ENCODE assay signal across 8 cellular contexts in genomic region chr9:4984171-4984570, GRCh38. TPM values are rescaled to one million over a fixed set of nuclear protein-coding genes. Genes with fewer than 3 reads are reported as not detected.
A peak's percentile ranks its signal among the peaks of the same experiment; 100 is the strongest.
DNase-seq lines count a peak whose midpoint lies in the region; ATAC-seq, FAIRE-seq and TF ChIP-seq lines count a peak whose summit lies in the region.

No MANE protein-coding gene starts in this region.

- TF ChIP-seq EP300 in Ishikawa (IDR thresholded peaks at IDR 0.05; ENCODE audit: borderline replicate concordance) (no peak), K562 (IDR thresholded peaks at IDR 0.05; ENCODE audit: low read length) (no peak)

- H3K4me2 ChIP-seq in BLaER1 (peak overlapping the region; percentile 86), K562 (ENCODE audit: insufficient read depth, low read length) (peak overlapping the region; percentile 92)

- ATAC-seq in GM21390 (IDR thresholded peaks at IDR 0.05; ENCODE audit: unreplicated experiment) (peak; percentile 5), K562 (no peak), left lobe of liver (peak; percentile 9), thoracic aorta (ENCODE audit: insufficient number of reproducible peaks, low FRiP score, low read depth) (peak; percentile 32)

- POLR2A ChIA-PET in K562 (lab: Yijun Ruan, JAX), result interaction anchor here (0.8 to 1.2 kb wide), 3 partner anchors 11 to 59 kb away, joined by 3 to 5 read pairs (median 4); no protein-coding TSS in a partner anchor

- TF ChIP-seq POLR2A in K562 (conservative IDR thresholded peaks at IDR 0.05) (no peak), GM12892 (IDR thresholded peaks at IDR 0.05; ENCODE audit: low read depth, low read length) (no peak)

- in situ Hi-C loops in K562 (cut with MboI), result loop anchor here (5.0 to 10.0 kb wide), 2 partner anchors 122 to 229 kb away; no protein-coding TSS in a partner anchor

- CTCF ChIA-PET in K562 (lab: Yijun Ruan, JAX; ENCODE audit: low intra/inter-chr PET ratio), result no interaction called here

- H4K20me1 ChIP-seq in BLaER1 (peaks cover 5% of the 10 kb centered on the region; the same call in 1 of the 2 replicates), K562 (replicated peaks; ENCODE audit: control insufficient read depth, insufficient read depth, low read length) (no peaks in the 10 kb centered on the region)

- no peaks in the 10 kb centered on the region for H3K9me3 ChIP-seq in BLaER1
- no peaks in the 10 kb centered on the region for H3K9me3 ChIP-seq in K562 (replicated peaks; ENCODE audit: control insufficient read depth, insufficient read depth, low read depth, low read length)
- H3K9me3 ChIP-seq in thoracic aorta, result no peaks in the 10 kb centered on the region

- H3K9ac ChIP-seq in BLaER1, result peak overlapping the region; percentile 87
- H3K9ac ChIP-seq in K562 (ENCODE audit: insufficient read depth in 1 of 2, low read depth in 2 of 2, low read length in 2 of 2), result peak overlapping the region; percentile 85 to 97

- H3K27me3 ChIP-seq in BLaER1 (no peaks in the 10 kb centered on the region), K562 (ENCODE audit: control insufficient read depth in 2 of 2, insufficient read depth in 2 of 2, low read length in 2 of 2) (no peaks in the 10 kb centered on the region), thoracic aorta (replicated peaks; ENCODE audit: insufficient read depth) (no peaks in the 10 kb centered on the region)

- no peak for TF ChIP-seq RAD21 in Ishikawa (IDR thresholded peaks at IDR 0.05; ENCODE audit: low read depth)
- no peak for TF ChIP-seq RAD21 in K562 (CRISPR knock-in tag; conservative IDR thresholded peaks at IDR 0.05 in 1 of 2, IDR thresholded peaks at IDR 0.05 in 1 of 2)

- no peak for TF ChIP-seq CTCF in K562 (IDR thresholded peaks at IDR 0.05 in 2 of 3, conservative IDR thresholded peaks at IDR 0.05 in 1 of 3; ENCODE audit: insufficient read depth in 2 of 3, low read depth in 1 of 3, low read length in 3 of 3)
- TF ChIP-seq CTCF in thoracic aorta (IDR thresholded peaks at IDR 0.05), result no peak

- peak overlapping the region; percentile 86 for H2AFZ ChIP-seq in K562 (ENCODE audit: low read depth, low read length)

- BruUV-seq in K562 (replicated peaks; lab: Mats Ljungman, UMichigan), result TSS peak; percentile 66

- H3K79me2 ChIP-seq in K562 (ENCODE audit: control insufficient read depth, insufficient read depth, low read length), result peaks cover 53% of the 10 kb centered on the region

- no peaks in the 10 kb centered on the region for H3K9me1 ChIP-seq in K562 (ENCODE audit: control insufficient read depth, insufficient read depth, low read length)

- FAIRE-seq in K562 (lab: Jason Lieb, UNC) (no peak), GM12892 (lab: Jason Lieb, UNC) (no peak)

- WGBS in K562 (ENCODE audit: insufficient coverage, low coverage, missing lambda C conversion rate), result 3% methylated on average over 19 of the region's 19 CpGs

- DNase-seq in K562 (ENCODE audit: extremely low read depth in 1 of 4, low spot score in 3 of 4) (no peak), left lobe of liver (ENCODE audit: low spot score) (no peak), thoracic aorta (ENCODE audit: low spot score) (no peak), NCI-H2107 (lab: John Stamatoyannopoulos, UW) (no peak), GM12892 (ENCODE audit: insufficient read length) (no peak)

- H3K27ac ChIP-seq in BLaER1, result peak overlapping the region; percentile 82
- H3K27ac ChIP-seq in K562 (ENCODE audit: extremely low read depth, low read depth, low read length), result peak overlapping the region; percentile 90
- peak overlapping the region; percentile 95 to 97 for H3K27ac ChIP-seq in thoracic aorta

- H3K4me3 ChIP-seq in BLaER1 (peak overlapping the region; percentile 78), K562 (peak overlapping the region; percentile 74), thoracic aorta (peak overlapping the region; percentile 88)

- no peaks in the 10 kb centered on the region for H3K36me3 ChIP-seq in BLaER1
- peaks cover 19% of the 10 kb centered on the region for H3K36me3 ChIP-seq in K562 (ENCODE audit: control insufficient read depth, insufficient read depth, low read length)
- no peaks in the 10 kb centered on the region for H3K36me3 ChIP-seq in thoracic aorta

- H3K4me1 ChIP-seq in BLaER1 (peaks cover 30% of the 10 kb centered on the region), K562 (replicated peaks in 1 of 2; ENCODE audit: control insufficient read depth in 2 of 2, insufficient read depth in 2 of 2, low read length in 2 of 2) (peaks cover 14 to 32% of the 10 kb centered on the region in 2 experiments; a peak in 4 of 5 replicates), thoracic aorta (ENCODE audit: control insufficient read depth in 1 of 2, low read depth in 2 of 2) (peaks cover 21 to 53% of the 10 kb centered on the region in 2 donors)

- intact Hi-C loops in K562 (cut with micrococcal nuclease), result loop anchor here (2.0 kb wide), 2 partner anchors 131 to 185 kb away; no protein-coding TSS in a partner anchor

TF ChIP-seq in Ishikawa, 13 proteins besides CTCF, POLR2A, EP300 and RAD21 (continues in another document):
- TF ChIP-seq EGR1 (IDR thresholded peaks at IDR 0.05) (no peak), REST (IDR thresholded peaks at IDR 0.05; ENCODE audit: low read depth) (no peak)

TF ChIP-seq in K562, 482 proteins besides CTCF, POLR2A, EP300 and RAD21:
- TF ChIP-seq ZNF395 (CRISPR knock-in tag; IDR thresholded peaks at IDR 0.05) (0 out of 2 replicates have a peak, but pooled peaks have one; percentile 61), PHF20 (IDR thresholded peaks at IDR 0.05; ENCODE audit: partially characterized antibody) (peak; percentile 7), ZNF431 (CRISPR knock-in tag; IDR thresholded peaks at IDR 0.05) (0 out of 2 replicates have a peak, but pooled peaks have one; percentile 9), ZNF124 (CRISPR knock-in tag; IDR thresholded peaks at IDR 0.05) (0 out of 2 replicates have a peak, but pooled peaks have one; percentile 1), ETV5 (CRISPR knock-in tag; IDR thresholded peaks at IDR 0.05; ENCODE audit: low read depth) (0 out of 2 replicates have a peak, but pooled peaks have one; percentile 2), FOXJ2 (tag; IDR thresholded peaks at IDR 0.05) (no peak), LEF1 (IDR thresholded peaks at IDR 0.05) (peak; percentile 11; the same call in 1 of the 2 replicates), MXI1 (IDR thresholded peaks at IDR 0.05; ENCODE audit: low read depth, low read length) (no peak), ZNF24 (IDR thresholded peaks at IDR 0.05) (peak; percentile 95)

RNA-seq across cellular contexts. Expression of gene JAK2, which starts 0.9 kb away (rescaled TPM):
- total RNA-seq in K562 (2011; cell fraction: chromatin; rRNA removed; ENCODE audit: low replicate concordance), result 47.2 and 144 TPM in 2 replicates
- total RNA-seq in K562 (2011; cell fraction: nucleolus; rRNA removed), result 15.7 and 20.1 TPM in 2 replicates
- total RNA-seq in K562 (2011; cell fraction: nucleoplasm; rRNA removed), result 35.0 and 35.2 TPM in 2 replicates
- total RNA-seq in K562 (2014; rRNA removed), result 10.1 and 10.6 TPM in 2 replicates
- 21.4 and 23.8 TPM in 2 replicates for total RNA-seq in K562 (2014; rRNA removed; fragmentation: Illumina TruSeq; extraction: Trizol)
- total RNA-seq in K562 (2015; rRNA removed; fragmentation: Illumina TruSeq; extraction: Trizol), result 20.7 and 21.5 TPM in 2 replicates
- 16.5 and 18.5 TPM in 2 replicates for total RNA-seq in K562 (2021)
- 21.4 and 23.4 TPM in 2 replicates for polyA plus RNA-seq in K562 (2011; rRNA removed)
- 3.8 and 11.2 TPM in 2 replicates for polyA plus RNA-seq in K562 (2011; cell fraction: cytosol; rRNA removed)
- polyA plus RNA-seq in K562 (2011; cell fraction: nucleus; rRNA removed), result 16.9 and 26.8 TPM in 2 replicates
- polyA plus RNA-seq in K562 (2012), result 10.4 and 11.5 TPM in 2 replicates
- polyA plus RNA-seq in K562 (2014; fragmentation: Illumina TruSeq; extraction: Trizol), result 12.7 and 15.3 TPM in 2 replicates
- 1 to 10 TPM; 4.7 to 5.1 TPM for polyA plus RNA-seq in K562 (2014; fragmentation: Nextera tagmentation; extraction: Ambion mirVana)
- 9.8 and 13.4 TPM in 2 replicates for polyA plus RNA-seq in K562 (2014; rRNA removed)
- 70.6 and 91.4 TPM in 2 replicates for polyA minus RNA-seq in K562 (2011; rRNA and poly(A)+ RNA removed)
- 13.9 and 19.0 TPM in 2 replicates for polyA minus RNA-seq in K562 (2011; cell fraction: cytosol; rRNA and poly(A)+ RNA removed)
- polyA minus RNA-seq in K562 (2011; cell fraction: nucleus; rRNA and poly(A)+ RNA removed), result 34.7 and 74.5 TPM in 2 replicates
- total RNA-seq in left lobe of liver, result 3.9 TPM
- 10 to 100 TPM; 77.8 to 90.0 TPM for total RNA-seq in thoracic aorta
- 12.2 TPM for polyA plus RNA-seq in GM12892 (2012; ENCODE audit: missing spikeins)
